Comparison of ENCODE assay signal across 6 cellular contexts in the genomic region with DNA sequence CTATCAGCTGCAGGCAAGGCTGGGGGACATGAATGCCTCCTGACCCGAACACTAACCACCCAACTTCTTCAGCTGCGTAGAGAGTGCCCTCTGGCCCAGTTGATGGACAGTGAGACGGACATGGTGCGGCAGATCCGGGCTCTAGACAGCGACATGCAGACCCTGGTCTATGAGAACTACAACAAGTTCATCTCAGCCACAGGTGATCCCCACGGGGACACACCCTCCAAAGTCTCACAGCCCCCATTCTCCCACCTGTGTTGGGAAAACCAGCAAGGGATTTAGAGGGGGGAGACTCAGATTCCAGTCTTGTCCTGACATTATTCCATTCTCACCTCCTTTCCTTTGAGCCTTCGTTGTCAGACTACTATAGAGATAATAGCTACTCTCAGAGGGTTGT. TPM values are rescaled to one million over a fixed set of nuclear protein-coding genes. Genes with fewer than 3 reads are reported as not detected.
DNase-seq lines count a peak whose midpoint lies in the region; ATAC-seq and TF ChIP-seq lines count a peak whose summit lies in the region.

No MANE protein-coding gene starts in this region.

- no peaks in the 10 kb centered on the region for H3K9me3 ChIP-seq in AG04450 (ENCODE audit: control insufficient read depth, insufficient read depth, low read length)

- DNase-seq in AG04450 (ENCODE audit: low read depth, low spot score) (no peak), kidney epithelial cell (ENCODE audit: low read depth) (no peak), NK-92 (lab: John Stamatoyannopoulos, UW; ENCODE audit: unreplicated experiment) (no peak)

- ATAC-seq in HG03432 (IDR thresholded peaks at IDR 0.05; ENCODE audit: unreplicated experiment) (no peak), HG03442 (IDR thresholded peaks at IDR 0.05; ENCODE audit: unreplicated experiment) (no peak)

- H3K27me3 ChIP-seq in AG04450 (ENCODE audit: control insufficient read depth, insufficient read depth, low read length) (no peaks in the 10 kb centered on the region), kidney epithelial cell (ENCODE audit: control insufficient read depth, insufficient read depth, low read length) (no peaks in the 10 kb centered on the region)

- CTCF ChIA-PET in AG04450 (lab: Charles Lee), result interaction anchor here (1.6 kb wide), 1 partner anchor 16 kb away, joined by 4 read pairs; no protein-coding TSS in a partner anchor

- H3K27ac ChIP-seq in AG04450 (ENCODE audit: low read depth, low read length) (no peak overlapping the region), VCaP (peak overlapping the region; percentile 100)

- POLR2A ChIA-PET in AG04450 (lab: Yijun Ruan, JAX), result interaction anchor here (0.9 to 2.6 kb wide), 3 partner anchors 14 to 25 kb away, joined by 3 to 9 read pairs (median 5); partner anchors contain the start of genes FAU and MRPL49

- H3K36me3 ChIP-seq in kidney epithelial cell (ENCODE audit: control insufficient read depth, insufficient read depth, low read length), result no peaks in the 10 kb centered on the region

- TF ChIP-seq CTCF in AG04450 (IDR thresholded peaks at IDR 0.05; ENCODE audit: low read depth, low read length) (no peak), VCaP (conservative IDR thresholded peaks at IDR 0.05) (no peak), kidney epithelial cell (IDR thresholded peaks at IDR 0.05; ENCODE audit: insufficient read depth, low read length, poor library complexity, severe bottlenecking) (no peak)

- H3K4me3 ChIP-seq in AG04450 (ENCODE audit: low read depth, low read length), result peak overlapping the region; percentile 77
- peak overlapping the region; percentile 67 for H3K4me3 ChIP-seq in kidney epithelial cell (ENCODE audit: low read depth, low read length)

RNA-seq across cellular contexts. Expression of gene VPS51, which starts 0.9 kb away (rescaled TPM):
- polyA plus RNA-seq in AG04450 (2011; rRNA removed), result 38.9 and 74.1 TPM in 2 replicates
- 111 and 136 TPM in 2 replicates for polyA minus RNA-seq in AG04450 (2011; rRNA and poly(A)+ RNA removed)
- total RNA-seq in kidney epithelial cell, result 153 and 391 TPM in 2 replicates

RNA-seq across cellular contexts. Expression of gene ZFPL1, which starts 12.9 kb away (rescaled TPM):
- polyA plus RNA-seq in AG04450 (2011; rRNA removed), result 30.9 and 39.1 TPM in 2 replicates
- 39.5 and 52.6 TPM in 2 replicates for polyA minus RNA-seq in AG04450 (2011; rRNA and poly(A)+ RNA removed)
- 49.8 and 66.1 TPM in 2 replicates for total RNA-seq in kidney epithelial cell

RNA-seq across cellular contexts. Expression of gene CDCA5, which starts 13.1 kb away (rescaled TPM):
- polyA plus RNA-seq in AG04450 (2011; rRNA removed), result 4.2 and 5.2 TPM in 2 replicates
- polyA minus RNA-seq in AG04450 (2011; rRNA and poly(A)+ RNA removed), result 3.2 and 4.9 TPM in 2 replicates
- total RNA-seq in kidney epithelial cell, result 4.9 and 6.9 TPM in 2 replicates

RNA-seq across cellular contexts. Expression of gene TM7SF2, which starts 14.7 kb away (rescaled TPM):
- 10.3 and 15.1 TPM in 2 replicates for polyA plus RNA-seq in AG04450 (2011; rRNA removed)
- polyA minus RNA-seq in AG04450 (2011; rRNA and poly(A)+ RNA removed), result 11.6 and 20.0 TPM in 2 replicates
- total RNA-seq in kidney epithelial cell, result 42.4 and 42.6 TPM in 2 replicates

RNA-seq across cellular contexts. Expression of gene ZNHIT2, which starts 20.6 kb away (rescaled TPM):
- polyA plus RNA-seq in AG04450 (2011; rRNA removed), result 3.1 and 3.6 TPM in 2 replicates
- 1.00 and 1.6 TPM in 2 replicates for polyA minus RNA-seq in AG04450 (2011; rRNA and poly(A)+ RNA removed)
- total RNA-seq in kidney epithelial cell, result 21.3 and 28.1 TPM in 2 replicates
